ENCODE assay signal across 8 cellular contexts in the genomic region with DNA sequence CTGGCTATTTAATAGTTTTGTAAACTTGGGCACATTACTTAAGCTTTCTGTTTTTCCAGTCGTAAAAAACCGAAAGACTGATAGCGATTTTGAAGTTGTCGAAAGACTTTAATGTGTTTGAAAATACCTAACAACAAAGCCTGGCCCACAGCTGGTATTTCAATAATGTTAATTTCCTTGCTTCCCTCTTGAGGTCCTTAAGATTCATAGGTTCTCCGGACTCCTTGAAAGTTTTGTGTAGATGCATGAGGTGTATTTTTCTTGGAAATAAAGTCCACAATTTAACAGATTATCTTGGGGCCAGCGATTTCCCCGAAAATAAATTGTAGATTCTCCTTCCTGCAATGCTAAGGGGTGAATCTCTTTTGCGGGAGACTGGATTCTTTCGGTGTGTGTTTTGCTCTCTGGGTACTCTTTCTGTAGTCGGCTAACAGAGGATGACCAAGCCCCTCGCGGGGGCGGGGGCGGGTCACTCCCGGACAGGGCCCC. TPM values are rescaled to one million over a fixed set of nuclear protein-coding genes. Genes with fewer than 3 reads are reported as not detected.
DNase-seq lines count a peak whose midpoint lies in the region; ATAC-seq and TF ChIP-seq lines count a peak whose summit lies in the region.

No MANE protein-coding gene starts in this region.

- no peaks in the 10 kb centered on the region for H3K9me3 ChIP-seq in adipocyte (ENCODE audit: control insufficient read depth, low read length)

- H3K4me3 Mint-ChIP-seq in T-helper 1 cell treated with Interleukin-12 subunit alpha and Interleukin-12 subunit beta and Interleukin-4 antibody, amounts not matched to agents 30 μg/mL and 1 μg/mL, for 36 hours = peak overlapping the region; percentile 90

- peaks cover 29% of the 10 kb centered on the region for H3K4me1 ChIP-seq in adipocyte (ENCODE audit: control insufficient read depth, insufficient read depth, low read length)

- H3K36me3 ChIP-seq in adipocyte (ENCODE audit: control insufficient read depth, insufficient read depth, low read length, severe bottlenecking) (peaks cover 22% of the 10 kb centered on the region), kidney epithelial cell (ENCODE audit: control insufficient read depth, insufficient read depth, low read length) (no peaks in the 10 kb centered on the region)

- H3K27me3 Mint-ChIP-seq in T-helper 1 cell treated with Interleukin-12 subunit alpha and Interleukin-12 subunit beta and Interleukin-4 antibody, amounts not matched to agents 30 μg/mL and 1 μg/mL, for 36 hours (ENCODE audit: low read depth) = no peaks in the 10 kb centered on the region

- H3K4me3 ChIP-seq in adipocyte (ENCODE audit: low read length) (peak overlapping the region; percentile 93), kidney epithelial cell (ENCODE audit: low read depth, low read length) (peak overlapping the region; percentile 66)

- peak overlapping the region; percentile 100 for H3K9ac ChIP-seq in adipocyte (ENCODE audit: low read length)

- TF ChIP-seq CTCF in kidney epithelial cell (IDR thresholded peaks at IDR 0.05; ENCODE audit: insufficient read depth, low read length, poor library complexity, severe bottlenecking) = no peak

- no peaks in the 10 kb centered on the region for H3K9me3 Mint-ChIP-seq in T-helper 1 cell treated with Interleukin-12 subunit alpha and Interleukin-12 subunit beta and Interleukin-4 antibody, amounts not matched to agents 30 μg/mL and 1 μg/mL, for 36 hours

- no peak for DNase-seq in T-helper 1 cell
- DNase-seq in adipocyte (ENCODE audit: low read depth) = no peak
- DNase-seq in kidney epithelial cell (ENCODE audit: low read depth) = no peak
- no peak for DNase-seq in activated CD4-positive, alpha-beta T cell treated with anti-CD3 and anti-CD28 coated beads, Interleukin-2, amount 50 U/mL, for 48 hours

- H3K27ac ChIP-seq in temporal lobe (ENCODE audit: low read depth, low read length) = peak overlapping the region; percentile 74

- H3K4me1 Mint-ChIP-seq in T-helper 1 cell treated with Interleukin-12 subunit alpha and Interleukin-12 subunit beta and Interleukin-4 antibody, amounts not matched to agents 30 μg/mL and 1 μg/mL, for 36 hours (ENCODE audit: low read depth) = peaks cover 19% of the 10 kb centered on the region

- peaks cover 25% of the 10 kb centered on the region for H3K36me3 Mint-ChIP-seq in T-helper 1 cell treated with Interleukin-12 subunit alpha and Interleukin-12 subunit beta and Interleukin-4 antibody, amounts not matched to agents 30 μg/mL and 1 μg/mL, for 36 hours (ENCODE audit: low read depth)

- H3K27me3 ChIP-seq in adipocyte (replicated peaks; ENCODE audit: control insufficient read depth, insufficient read depth, low read length) (no peaks in the 10 kb centered on the region), kidney epithelial cell (ENCODE audit: control insufficient read depth, insufficient read depth, low read length) (no peaks in the 10 kb centered on the region)

- ATAC-seq in GM21576 (IDR thresholded peaks at IDR 0.05; ENCODE audit: unreplicated experiment) (no peak), GM18517 (IDR thresholded peaks at IDR 0.05; ENCODE audit: unreplicated experiment) (no peak)

- peak overlapping the region; percentile 83 for H3K27ac Mint-ChIP-seq in T-helper 1 cell treated with Interleukin-12 subunit alpha and Interleukin-12 subunit beta and Interleukin-4 antibody, amounts not matched to agents 30 μg/mL and 1 μg/mL, for 36 hours

RNA-seq across cellular contexts. Expression of a gene that starts 0.7 kb away (rescaled TPM):
- 114 and 131 TPM in 2 replicates for total RNA-seq in kidney epithelial cell
- 53.4 TPM for total RNA-seq in temporal lobe
